ENCODE assay signal across 1 cellular context in the genomic region with DNA sequence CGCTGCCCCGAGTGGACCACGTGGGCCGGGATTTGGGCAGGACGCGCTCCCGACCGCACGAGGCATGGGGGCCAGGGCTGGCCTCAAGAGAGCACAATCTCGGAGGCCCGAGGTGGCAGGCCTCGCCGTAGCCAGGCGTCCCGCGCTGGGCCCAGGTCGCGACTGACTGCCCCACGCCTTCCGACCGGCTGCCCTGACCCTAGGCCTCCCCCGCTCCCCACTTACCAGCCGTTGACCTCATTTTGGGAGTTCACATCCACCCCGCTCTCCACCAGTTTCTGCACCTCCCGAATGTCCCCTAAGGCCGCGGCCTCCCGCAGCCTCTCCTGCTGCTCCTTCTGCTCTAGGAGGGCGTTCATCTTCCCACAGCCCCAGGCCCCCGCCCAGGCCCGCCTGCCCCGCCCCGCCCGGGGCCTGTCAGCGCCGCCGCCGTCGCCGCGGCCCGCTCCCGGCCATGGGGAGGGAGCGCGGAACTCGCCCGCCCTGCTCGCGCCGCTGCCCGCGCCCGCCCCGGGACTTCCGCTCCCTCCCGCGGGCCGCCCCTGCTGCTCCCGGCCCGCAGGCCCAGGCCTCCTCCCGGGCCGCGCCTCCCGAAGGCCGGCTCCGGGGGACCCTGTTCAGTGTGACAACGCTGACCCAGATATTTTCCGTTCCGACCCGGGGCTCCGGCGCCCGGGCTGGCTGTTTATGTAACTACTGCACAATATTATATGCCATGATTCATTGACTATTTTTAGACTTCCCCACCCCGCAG.
TF ChIP-seq lines count a peak whose summit lies in the region.

A gene with protein sequence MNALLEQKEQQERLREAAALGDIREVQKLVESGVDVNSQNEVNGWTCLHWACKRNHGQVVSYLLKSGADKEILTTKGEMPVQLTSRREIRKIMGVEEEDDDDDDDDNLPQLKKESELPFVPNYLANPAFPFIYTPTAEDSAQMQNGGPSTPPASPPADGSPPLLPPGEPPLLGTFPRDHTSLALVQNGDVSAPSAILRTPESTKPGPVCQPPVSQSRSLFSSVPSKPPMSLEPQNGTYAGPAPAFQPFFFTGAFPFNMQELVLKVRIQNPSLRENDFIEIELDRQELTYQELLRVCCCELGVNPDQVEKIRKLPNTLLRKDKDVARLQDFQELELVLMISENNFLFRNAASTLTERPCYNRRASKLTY (minus strand): TSS at position 619 of the 754 bp plus-strand sequence. CDS start 260 bp downstream, at position 359.

TF ChIP-seq in HepG2, 621 proteins besides CTCF, POLR2A, EP300 and RAD21 (continued from another document and continues in another):
- TF ChIP-seq HMGA1 (CRISPR knock-in tag; conservative IDR thresholded peaks at IDR 0.05), result no peak
- TF ChIP-seq ZNF83 (CRISPR knock-in tag; IDR thresholded peaks at IDR 0.05; ENCODE audit: borderline replicate concordance), result peak; percentile 77; the same call in 1 of the 2 replicates
- TF ChIP-seq, protein P1, sequence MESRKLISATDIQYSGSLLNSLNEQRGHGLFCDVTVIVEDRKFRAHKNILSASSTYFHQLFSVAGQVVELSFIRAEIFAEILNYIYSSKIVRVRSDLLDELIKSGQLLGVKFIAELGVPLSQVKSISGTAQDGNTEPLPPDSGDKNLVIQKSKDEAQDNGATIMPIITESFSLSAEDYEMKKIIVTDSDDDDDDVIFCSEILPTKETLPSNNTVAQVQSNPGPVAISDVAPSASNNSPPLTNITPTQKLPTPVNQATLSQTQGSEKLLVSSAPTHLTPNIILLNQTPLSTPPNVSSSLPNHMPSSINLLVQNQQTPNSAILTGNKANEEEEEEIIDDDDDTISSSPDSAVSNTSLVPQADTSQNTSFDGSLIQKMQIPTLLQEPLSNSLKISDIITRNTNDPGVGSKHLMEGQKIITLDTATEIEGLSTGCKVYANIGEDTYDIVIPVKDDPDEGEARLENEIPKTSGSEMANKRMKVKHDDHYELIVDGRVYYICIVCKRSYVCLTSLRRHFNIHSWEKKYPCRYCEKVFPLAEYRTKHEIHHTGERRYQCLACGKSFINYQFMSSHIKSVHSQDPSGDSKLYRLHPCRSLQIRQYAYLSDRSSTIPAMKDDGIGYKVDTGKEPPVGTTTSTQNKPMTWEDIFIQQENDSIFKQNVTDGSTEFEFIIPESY (CRISPR knock-in tag; IDR thresholded peaks at IDR 0.05), result peak; percentile 12; the same call in 1 of the 2 replicates
- peak; percentile 88; the same call in 1 of the 2 replicates for TF ChIP-seq ZNF557 (CRISPR knock-in tag; IDR thresholded peaks at IDR 0.05)
- peak; percentile 82; the same call in 1 of the 2 replicates for TF ChIP-seq ZFAT (CRISPR knock-in tag; conservative IDR thresholded peaks at IDR 0.05)
- TF ChIP-seq RBFOX2 (IDR thresholded peaks at IDR 0.05; ENCODE audit: low read depth, low read length), result peak; percentile 90
- 0 out of 2 replicates have a peak, but pooled peaks have one; percentile 40 for TF ChIP-seq ZNF619 (CRISPR knock-in tag; IDR thresholded peaks at IDR 0.05)
- TF ChIP-seq CHD4 (IDR thresholded peaks at IDR 0.05; ENCODE audit: borderline replicate concordance, low read length), result no peak
- TF ChIP-seq, protein P2, sequence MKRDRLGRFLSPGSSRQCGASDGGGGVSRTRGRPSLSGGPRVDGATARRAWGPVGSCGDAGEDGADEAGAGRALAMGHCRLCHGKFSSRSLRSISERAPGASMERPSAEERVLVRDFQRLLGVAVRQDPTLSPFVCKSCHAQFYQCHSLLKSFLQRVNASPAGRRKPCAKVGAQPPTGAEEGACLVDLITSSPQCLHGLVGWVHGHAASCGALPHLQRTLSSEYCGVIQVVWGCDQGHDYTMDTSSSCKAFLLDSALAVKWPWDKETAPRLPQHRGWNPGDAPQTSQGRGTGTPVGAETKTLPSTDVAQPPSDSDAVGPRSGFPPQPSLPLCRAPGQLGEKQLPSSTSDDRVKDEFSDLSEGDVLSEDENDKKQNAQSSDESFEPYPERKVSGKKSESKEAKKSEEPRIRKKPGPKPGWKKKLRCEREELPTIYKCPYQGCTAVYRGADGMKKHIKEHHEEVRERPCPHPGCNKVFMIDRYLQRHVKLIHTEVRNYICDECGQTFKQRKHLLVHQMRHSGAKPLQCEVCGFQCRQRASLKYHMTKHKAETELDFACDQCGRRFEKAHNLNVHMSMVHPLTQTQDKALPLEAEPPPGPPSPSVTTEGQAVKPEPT (CRISPR knock-in tag; IDR thresholded peaks at IDR 0.05; ENCODE audit: low read depth), result no peak; the same call in 1 of the 2 replicates
- peak; percentile 91; the same call in 1 of the 2 replicates for TF ChIP-seq RARG (CRISPR knock-in tag; IDR thresholded peaks at IDR 0.05; ENCODE audit: low read depth)
- TF ChIP-seq MED1 (CRISPR knock-in tag; IDR thresholded peaks at IDR 0.05), result peak; percentile 89
- TF ChIP-seq ZNF3 (CRISPR knock-in tag; IDR thresholded peaks at IDR 0.05), result 0 out of 2 replicates have a peak, but pooled peaks have one; percentile 38
- peak; percentile 46; the same call in 1 of the 2 replicates for TF ChIP-seq ZNF879 (CRISPR knock-in tag; IDR thresholded peaks at IDR 0.05)
- TF ChIP-seq, protein P3, sequence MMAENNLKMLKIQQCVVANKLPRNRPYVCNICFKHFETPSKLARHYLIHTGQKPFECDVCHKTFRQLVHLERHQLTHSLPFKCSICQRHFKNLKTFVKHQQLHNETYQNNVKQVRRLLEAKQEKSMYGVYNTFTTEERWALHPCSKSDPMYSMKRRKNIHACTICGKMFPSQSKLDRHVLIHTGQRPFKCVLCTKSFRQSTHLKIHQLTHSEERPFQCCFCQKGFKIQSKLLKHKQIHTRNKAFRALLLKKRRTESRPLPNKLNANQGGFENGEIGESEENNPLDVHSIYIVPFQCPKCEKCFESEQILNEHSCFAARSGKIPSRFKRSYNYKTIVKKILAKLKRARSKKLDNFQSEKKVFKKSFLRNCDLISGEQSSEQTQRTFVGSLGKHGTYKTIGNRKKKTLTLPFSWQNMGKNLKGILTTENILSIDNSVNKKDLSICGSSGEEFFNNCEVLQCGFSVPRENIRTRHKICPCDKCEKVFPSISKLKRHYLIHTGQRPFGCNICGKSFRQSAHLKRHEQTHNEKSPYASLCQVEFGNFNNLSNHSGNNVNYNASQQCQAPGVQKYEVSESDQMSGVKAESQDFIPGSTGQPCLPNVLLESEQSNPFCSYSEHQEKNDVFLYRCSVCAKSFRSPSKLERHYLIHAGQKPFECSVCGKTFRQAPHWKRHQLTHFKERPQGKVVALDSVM (CRISPR knock-in tag; IDR thresholded peaks at IDR 0.05), result peak; percentile 70
- peak; percentile 44; the same call in 1 of the 2 replicates for TF ChIP-seq CREM (IDR thresholded peaks at IDR 0.05)
- TF ChIP-seq CREM (CRISPR knock-in tag; IDR thresholded peaks at IDR 0.05), result no peak
- no peak for TF ChIP-seq ZFP36 (IDR thresholded peaks at IDR 0.05; ENCODE audit: borderline replicate concordance, low read depth, low read length, partially characterized antibody)
- TF ChIP-seq AHR (CRISPR knock-in tag; IDR thresholded peaks at IDR 0.05), result peak; percentile 51; the same call in 1 of the 2 replicates
- TF ChIP-seq PPARG (CRISPR knock-in tag; conservative IDR thresholded peaks at IDR 0.05), result peak; percentile 73
- TF ChIP-seq FOXA3 (CRISPR knock-in tag; IDR thresholded peaks at IDR 0.05), result peak; percentile 71
- peak; percentile 84 for TF ChIP-seq HDAC2 (CRISPR knock-in tag; IDR thresholded peaks at IDR 0.05)
- TF ChIP-seq, protein P4, sequence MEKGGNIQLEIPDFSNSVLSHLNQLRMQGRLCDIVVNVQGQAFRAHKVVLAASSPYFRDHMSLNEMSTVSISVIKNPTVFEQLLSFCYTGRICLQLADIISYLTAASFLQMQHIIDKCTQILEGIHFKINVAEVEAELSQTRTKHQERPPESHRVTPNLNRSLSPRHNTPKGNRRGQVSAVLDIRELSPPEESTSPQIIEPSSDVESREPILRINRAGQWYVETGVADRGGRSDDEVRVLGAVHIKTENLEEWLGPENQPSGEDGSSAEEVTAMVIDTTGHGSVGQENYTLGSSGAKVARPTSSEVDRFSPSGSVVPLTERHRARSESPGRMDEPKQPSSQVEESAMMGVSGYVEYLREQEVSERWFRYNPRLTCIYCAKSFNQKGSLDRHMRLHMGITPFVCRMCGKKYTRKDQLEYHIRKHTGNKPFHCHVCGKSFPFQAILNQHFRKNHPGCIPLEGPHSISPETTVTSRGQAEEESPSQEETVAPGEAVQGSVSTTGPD (CRISPR knock-in tag; IDR thresholded peaks at IDR 0.05), result 0 out of 2 replicates have a peak, but pooled peaks have one; percentile 18
- TF ChIP-seq, protein P5, sequence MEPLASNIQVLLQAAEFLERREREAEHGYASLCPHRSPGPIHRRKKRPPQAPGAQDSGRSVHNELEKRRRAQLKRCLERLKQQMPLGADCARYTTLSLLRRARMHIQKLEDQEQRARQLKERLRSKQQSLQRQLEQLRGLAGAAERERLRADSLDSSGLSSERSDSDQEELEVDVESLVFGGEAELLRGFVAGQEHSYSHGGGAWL (CRISPR knock-in tag; IDR thresholded peaks at IDR 0.05), result peak; percentile 92
- peak; percentile 92 for TF ChIP-seq ZKSCAN8 (CRISPR knock-in tag; IDR thresholded peaks at IDR 0.05; ENCODE audit: borderline replicate concordance)
- TF ChIP-seq, protein P6, sequence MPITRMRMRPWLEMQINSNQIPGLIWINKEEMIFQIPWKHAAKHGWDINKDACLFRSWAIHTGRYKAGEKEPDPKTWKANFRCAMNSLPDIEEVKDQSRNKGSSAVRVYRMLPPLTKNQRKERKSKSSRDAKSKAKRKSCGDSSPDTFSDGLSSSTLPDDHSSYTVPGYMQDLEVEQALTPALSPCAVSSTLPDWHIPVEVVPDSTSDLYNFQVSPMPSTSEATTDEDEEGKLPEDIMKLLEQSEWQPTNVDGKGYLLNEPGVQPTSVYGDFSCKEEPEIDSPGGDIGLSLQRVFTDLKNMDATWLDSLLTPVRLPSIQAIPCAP (CRISPR knock-in tag; IDR thresholded peaks at IDR 0.05; ENCODE audit: low read depth), result no peak
- no peak for TF ChIP-seq NFE2L2 (IDR thresholded peaks at IDR 0.05; ENCODE audit: low read length)
- TF ChIP-seq TCF7L2 (IDR thresholded peaks at IDR 0.05; ENCODE audit: low read depth, low read length), result no peak
- peak; percentile 93 for TF ChIP-seq U2AF1 (optimal IDR thresholded peaks at IDR 0.05; ENCODE audit: low read depth, low read length)
- TF ChIP-seq, protein P7, sequence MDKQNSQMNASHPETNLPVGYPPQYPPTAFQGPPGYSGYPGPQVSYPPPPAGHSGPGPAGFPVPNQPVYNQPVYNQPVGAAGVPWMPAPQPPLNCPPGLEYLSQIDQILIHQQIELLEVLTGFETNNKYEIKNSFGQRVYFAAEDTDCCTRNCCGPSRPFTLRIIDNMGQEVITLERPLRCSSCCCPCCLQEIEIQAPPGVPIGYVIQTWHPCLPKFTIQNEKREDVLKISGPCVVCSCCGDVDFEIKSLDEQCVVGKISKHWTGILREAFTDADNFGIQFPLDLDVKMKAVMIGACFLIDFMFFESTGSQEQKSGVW (CRISPR knock-in tag; IDR thresholded peaks at IDR 0.05; ENCODE audit: borderline replicate concordance), result no peak
- TF ChIP-seq, protein P8, sequence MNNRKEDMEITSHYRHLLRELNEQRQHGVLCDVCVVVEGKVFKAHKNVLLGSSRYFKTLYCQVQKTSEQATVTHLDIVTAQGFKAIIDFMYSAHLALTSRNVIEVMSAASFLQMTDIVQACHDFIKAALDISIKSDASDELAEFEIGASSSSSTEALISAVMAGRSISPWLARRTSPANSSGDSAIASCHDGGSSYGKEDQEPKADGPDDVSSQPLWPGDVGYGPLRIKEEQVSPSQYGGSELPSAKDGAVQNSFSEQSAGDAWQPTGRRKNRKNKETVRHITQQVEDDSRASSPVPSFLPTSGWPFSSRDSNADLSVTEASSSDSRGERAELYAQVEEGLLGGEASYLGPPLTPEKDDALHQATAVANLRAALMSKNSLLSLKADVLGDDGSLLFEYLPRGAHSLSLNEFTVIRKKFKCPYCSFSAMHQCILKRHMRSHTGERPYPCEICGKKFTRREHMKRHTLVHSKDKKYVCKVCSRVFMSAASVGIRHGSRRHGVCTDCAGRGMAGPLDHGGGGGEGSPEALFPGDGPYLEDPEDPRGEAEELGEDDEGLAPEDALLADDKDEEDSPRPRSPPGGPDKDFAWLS (CRISPR knock-in tag; IDR thresholded peaks at IDR 0.05; ENCODE audit: borderline replicate concordance), result no peak
- TF ChIP-seq CREB1 (IDR thresholded peaks at IDR 0.05), result no peak
- 0 out of 2 replicates have a peak, but pooled peaks have one; percentile 44 for TF ChIP-seq CREB1 (CRISPR knock-in tag; IDR thresholded peaks at IDR 0.05)
- no peak for TF ChIP-seq RFX3 (CRISPR knock-in tag; IDR thresholded peaks at IDR 0.05)
- TF ChIP-seq ZKSCAN1 (IDR thresholded peaks at IDR 0.05; ENCODE audit: low read length), result 0 out of 2 replicates have a peak, but pooled peaks have one; percentile 52
- no peak for TF ChIP-seq ZFP41 (CRISPR knock-in tag; IDR thresholded peaks at IDR 0.05; ENCODE audit: borderline replicate concordance)
- TF ChIP-seq TMF1 (CRISPR knock-in tag; IDR thresholded peaks at IDR 0.05; ENCODE audit: low read depth), result 0 out of 2 replicates have a peak, but pooled peaks have one; percentile 24
- peak; percentile 92 for TF ChIP-seq GABPB1 (CRISPR knock-in tag; IDR thresholded peaks at IDR 0.05)
- peak; percentile 92; the same call in 1 of the 2 replicates for TF ChIP-seq IRF2 (CRISPR knock-in tag; IDR thresholded peaks at IDR 0.05)
- peak in 1 of 2 experiments; percentile 97; a peak in 3 of 4 replicates for TF ChIP-seq KLF16 (CRISPR knock-in tag; IDR thresholded peaks at IDR 0.05)
- peak; percentile 63; the same call in 1 of the 2 replicates for TF ChIP-seq NR2F2 (IDR thresholded peaks at IDR 0.05; ENCODE audit: borderline replicate concordance, low read depth)
- TF ChIP-seq ZBTB1 (CRISPR knock-in tag; IDR thresholded peaks at IDR 0.05; ENCODE audit: borderline replicate concordance), result no peak
- TF ChIP-seq RBM39 (IDR thresholded peaks at IDR 0.05; ENCODE audit: low read depth, low read length, poor library complexity, severe bottlenecking), result no peak
- TF ChIP-seq, protein P9, sequence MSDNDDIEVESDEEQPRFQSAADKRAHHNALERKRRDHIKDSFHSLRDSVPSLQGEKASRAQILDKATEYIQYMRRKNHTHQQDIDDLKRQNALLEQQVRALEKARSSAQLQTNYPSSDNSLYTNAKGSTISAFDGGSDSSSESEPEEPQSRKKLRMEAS (IDR thresholded peaks at IDR 0.05), result peak; percentile 94
- TF ChIP-seq ZFP62 (CRISPR knock-in tag; IDR thresholded peaks at IDR 0.05), result 0 out of 2 replicates have a peak, but pooled peaks have one; percentile 65
- TF ChIP-seq ZSCAN12 (CRISPR knock-in tag; IDR thresholded peaks at IDR 0.05), result peak; percentile 88
- TF ChIP-seq MAFF (IDR thresholded peaks at IDR 0.05; ENCODE audit: low read depth, low read length), result peak; percentile 24; the same call in 1 of the 2 replicates
- TF ChIP-seq SCMH1 (CRISPR knock-in tag; IDR thresholded peaks at IDR 0.05; ENCODE audit: borderline replicate concordance), result no peak
- no peak; the same call in 1 of the 2 replicates for TF ChIP-seq WIZ (CRISPR knock-in tag; IDR thresholded peaks at IDR 0.05)
- TF ChIP-seq RNF2 (conservative IDR thresholded peaks at IDR 0.05; ENCODE audit: low read depth), result no peak; the same call in 1 of the 2 replicates
- TF ChIP-seq ZNF678 (CRISPR knock-in tag; IDR thresholded peaks at IDR 0.05), result peak; percentile 79
- TF ChIP-seq ZBTB7A (CRISPR knock-in tag; IDR thresholded peaks at IDR 0.05), result no peak
- peak; percentile 80 for TF ChIP-seq MIXL1 (CRISPR knock-in tag; IDR thresholded peaks at IDR 0.05)
- 0 out of 2 replicates have a peak, but pooled peaks have one; percentile 38 for TF ChIP-seq GATA4 (IDR thresholded peaks at IDR 0.05; ENCODE audit: borderline replicate concordance, low read depth)
